11 cellular contexts compared by ENCODE assay signal in genomic region chr11:61120865-61121831, GRCh38. TPM values are rescaled to one million over a fixed set of nuclear protein-coding genes. Genes with fewer than 3 reads are reported as not detected.
DNase-seq lines count a peak whose midpoint lies in the region; ATAC-seq and TF ChIP-seq lines count a peak whose summit lies in the region.
"Had no signal": no experiment of that assay in that cellular context is flagged by ENCODE, and none has a peak within 500 bp of the region (broad histone marks: within the 10 kb centered on the region; RNA-seq: fewer than 3 reads in every experiment).

No MANE protein-coding gene starts in this region.

- H3K9me3 ChIP-seq in heart left ventricle, result no peaks in the 10 kb centered on the region
- H3K9me3 ChIP-seq in tibial nerve, result no peaks in the 10 kb centered on the region
- H3K9me3 ChIP-seq: gastrocnemius medialis, right lobe of liver had no signal

- no peaks in the 10 kb centered on the region for H3K27me3 ChIP-seq in heart left ventricle
- no peaks in the 10 kb centered on the region for H3K27me3 ChIP-seq in tibial nerve
- H3K27me3 ChIP-seq: gastrocnemius medialis, right lobe of liver had no signal

- peaks cover 97% of the 10 kb centered on the region for H3K36me3 Mint-ChIP-seq in activated T-cell treated with anti-CD3 and anti-CD28 coated beads, Interleukin-2, amount 50 U/mL, for 24 hours (ENCODE audit: low read depth)

- no peaks in the 10 kb centered on the region for H3K27me3 Mint-ChIP-seq in activated T-cell treated with anti-CD3 and anti-CD28 coated beads, Interleukin-2, amount 50 U/mL, for 24 hours

- H3K4me3 Mint-ChIP-seq in activated T-cell treated with anti-CD3 and anti-CD28 coated beads, Interleukin-2, amount 50 U/mL, for 24 hours, result no peak overlapping the region

- no peaks in the 10 kb centered on the region for H3K36me3 ChIP-seq in heart left ventricle
- no peaks in the 10 kb centered on the region for H3K36me3 ChIP-seq in tibial nerve
- H3K36me3 ChIP-seq: gastrocnemius medialis, right lobe of liver had no signal

- 53 to 60% (median 58%) methylated on average over 10 to 17 of the region's 17 CpGs for WGBS in heart left ventricle, 4 donors
- WGBS in tibial nerve, 2 donors, result 62 to 69% methylated on average over 10 to 17 of the region's 17 CpGs

- intact Hi-C loops in heart left ventricle (cut with DNase I), result loop anchor here in 3 of 10 donors (10.0 kb wide), 1 partner anchor 286 kb away; no protein-coding TSS in a partner anchor

- ATAC-seq in heart left ventricle (peak in 3 of 4 donors; percentile 51 to 81 (median 56)), GM18873 (IDR thresholded peaks at IDR 0.05; ENCODE audit: low FRiP score, unreplicated experiment) (no peak)
- ATAC-seq: gastrocnemius medialis had no signal

- TF ChIP-seq POLR2A in heart left ventricle (IDR thresholded peaks at IDR 0.05) (no peak), tibial nerve (IDR thresholded peaks at IDR 0.05) (no peak)

- H3K4me1 Mint-ChIP-seq in activated T-cell treated with anti-CD3 and anti-CD28 coated beads, Interleukin-2, amount 50 U/mL, for 24 hours (ENCODE audit: low read depth), result peaks cover 68% of the 10 kb centered on the region

- TF ChIP-seq CTCF in heart left ventricle (IDR thresholded peaks at IDR 0.05), result no peak
- TF ChIP-seq CTCF in tibial nerve (IDR thresholded peaks at IDR 0.05), result no peak

- H3K9me3 Mint-ChIP-seq in activated T-cell treated with anti-CD3 and anti-CD28 coated beads, Interleukin-2, amount 50 U/mL, for 24 hours, result peaks cover 3% of the 10 kb centered on the region

- no peak for TF ChIP-seq EP300 in tibial nerve (IDR thresholded peaks at IDR 0.05)

- peak; percentile 64 for DNase-seq in activated T-cell treated with anti-CD3 and anti-CD28 coated beads, Interleukin-2, amount 50 U/mL, for 1 hour
- DNase-seq in activated T-cell treated with anti-CD3 and anti-CD28 coated beads for 4 hours (no peak), heart left ventricle (peak in 4 of 5 donors; percentile 42 to 78 (median 65)), stromal cell of bone marrow (ENCODE audit: low read depth) (peak; percentile 12), NCI-H2107 (lab: John Stamatoyannopoulos, UW) (no peak), tibial nerve (ENCODE audit: low spot score in 2 of 2) (no peak)
- no peak for DNase-seq in activated T-cell treated with anti-CD3 and anti-CD28 coated beads, Interleukin-2, amount 50 U/mL, for 24 hours
- DNase-seq: gastrocnemius medialis, NCI-H526 treated with DMSO at 0.1 percent for 48 hours had no signal

- H3K4me1 ChIP-seq in heart left ventricle (peaks cover 0 to 21% (median 6%) of the 10 kb centered on the region in 12 donors), tibial nerve (peaks cover 0 to 10% (median 0%) of the 10 kb centered on the region in 4 donors)
- H3K4me1 ChIP-seq: right lobe of liver had no signal

- H3K27ac ChIP-seq in heart left ventricle, result no peak overlapping the region
- no peak overlapping the region for H3K27ac ChIP-seq in tibial nerve
- H3K27ac ChIP-seq: gastrocnemius medialis, right lobe of liver had no signal

- H3K4me3 ChIP-seq in heart left ventricle (no peak overlapping the region), tibial nerve (no peak overlapping the region)
- H3K4me3 ChIP-seq: gastrocnemius medialis, right lobe of liver had no signal

- peak overlapping the region; percentile 95 for H3K27ac Mint-ChIP-seq in activated T-cell treated with anti-CD3 and anti-CD28 coated beads, Interleukin-2, amount 50 U/mL, for 24 hours

RNA-seq across cellular contexts. Expression of gene CD5, which starts 18.9 kb away (rescaled TPM):
- total RNA-seq in heart left ventricle (1 to 10 TPM in 2 of 9 donors, under 1 TPM in 6, not detected in 1; 0.12 to 6.0 (median 0.23) TPM), tibial nerve (1 to 10 TPM in 1 of 4 donors, under 1 TPM in 3; 0.20 to 1.8 (median 0.43) TPM)
- polyA plus RNA-seq in heart left ventricle, result under 1 TPM in 1 of 2 donors, not detected in 1; 0.10 TPM

RNA-seq across cellular contexts. Expression of gene VPS37C, which starts 40.1 kb away (rescaled TPM):
- total RNA-seq in heart left ventricle, result 10 to 100 TPM; 11.4 to 27.6 (median 17.1) TPM
- 10 to 100 TPM; 11.0 to 29.0 TPM for polyA plus RNA-seq in heart left ventricle
- 10 to 100 TPM; 11.8 to 22.2 (median 13.6) TPM for total RNA-seq in tibial nerve

Comparison
In these comparisons a context has a peak if more than half of its experiments do, and no peak if none do; other contexts are left out.
1. DNase-seq: peak in activated T-cell treated with anti-CD3 and anti-CD28 coated beads, Interleukin-2, amount 50 U/mL, for 1 hour (single experiment), heart left ventricle (4 of 5) and stromal cell of bone marrow (single experiment); none in activated T-cell treated with anti-CD3 and anti-CD28 coated beads for 4 hours (single experiment), activated T-cell treated with anti-CD3 and anti-CD28 coated beads, Interleukin-2, amount 50 U/mL, for 24 hours (single experiment), NCI-H2107 (single experiment) and tibial nerve (0 of 2).